13 cellular contexts compared by ENCODE assay signal in genomic region chr10:77156406-77156879, GRCh38.
A peak's percentile ranks its signal among the peaks of the same experiment; 100 is the strongest.
DNase-seq lines count a peak whose midpoint lies in the region; ATAC-seq and TF ChIP-seq lines count a peak whose summit lies in the region.
"Had no signal": no experiment of that assay in that cellular context is flagged by ENCODE, and none has a peak within 500 bp of the region (broad histone marks: within the 10 kb centered on the region; RNA-seq: fewer than 3 reads in every experiment).

No MANE protein-coding gene starts in this region.

- TF ChIP-seq EP300 in esophagus muscularis mucosa (IDR thresholded peaks at IDR 0.05), result no peak

- H3K79me2 ChIP-seq in osteoblast (ENCODE audit: insufficient read depth, low read length), result no peaks in the 10 kb centered on the region

- no peaks in the 10 kb centered on the region for H4K20me1 ChIP-seq in osteoblast (ENCODE audit: insufficient read depth, low read length)

- H3K27ac ChIP-seq in esophagus muscularis mucosa (replicated peaks in 1 of 4) (peak overlapping the region; percentile 63 to 69 (median 68)), osteoblast (ENCODE audit: low read depth, low read length) (peak overlapping the region; percentile 76), WERI-Rb-1 (no peak overlapping the region)

- TF ChIP-seq CTCF in esophagus muscularis mucosa (IDR thresholded peaks at IDR 0.05) (no peak), osteoblast (IDR thresholded peaks at IDR 0.05; ENCODE audit: extremely low read depth, low read depth, low read length) (no peak), WERI-Rb-1 (IDR thresholded peaks at IDR 0.05; ENCODE audit: low read depth, low read length) (no peak)

- H3K4me3 ChIP-seq in esophagus muscularis mucosa, result no peak overlapping the region
- peak overlapping the region; percentile 7 for H3K4me3 ChIP-seq in osteoblast (ENCODE audit: insufficient read depth, low read length)
- no peak overlapping the region for H3K4me3 ChIP-seq in WERI-Rb-1 (ENCODE audit: low read depth, low read length)
- H3K4me3 ChIP-seq: K562 had no signal

- H3K36me3 ChIP-seq in esophagus muscularis mucosa (no peaks in the 10 kb centered on the region), osteoblast (ENCODE audit: insufficient read depth, low read length) (no peaks in the 10 kb centered on the region), WERI-Rb-1 (no peaks in the 10 kb centered on the region)

- H3K4me1 ChIP-seq in esophagus muscularis mucosa, result peaks cover 5 to 54% (median 47%) of the 10 kb centered on the region in 4 donors
- H3K4me1 ChIP-seq in osteoblast (ENCODE audit: insufficient read depth, low read length), result peaks cover 52% of the 10 kb centered on the region

- H3K27me3 ChIP-seq in esophagus muscularis mucosa (no peaks in the 10 kb centered on the region), osteoblast (ENCODE audit: insufficient read depth, low read length) (no peaks in the 10 kb centered on the region), WERI-Rb-1 (ENCODE audit: insufficient read depth, low read depth, severe bottlenecking) (no peaks in the 10 kb centered on the region)

- DNase-seq in Daoy (ENCODE audit: low read depth), result peak; percentile 55
- no peak for DNase-seq in esophagus muscularis mucosa (ENCODE audit: extremely low spot score)
- no peak for DNase-seq in osteoblast (ENCODE audit: insufficient read length, low spot score, missing footprints)
- DNase-seq in GOT3 (lab: John Stamatoyannopoulos, UW), result no peak
- DNase-seq in WERI-Rb-1, result no peak
- DNase-seq in COR-L47 (lab: John Stamatoyannopoulos, UW), result no peak
- DNase-seq in nucleus accumbens (lab: John Stamatoyannopoulos, UW), result no peak
- DNase-seq: activated CD4-positive, alpha-beta T cell treated with anti-CD3 and anti-CD28 coated beads for 1 hour; activated effector memory CD4-positive, alpha-beta T cell treated with Interleukin-2 at 50 U/mL for 16 hours; naive thymus-derived CD8-positive, alpha-beta T cell; NCI-H2171 had no signal

- intact Hi-C loops in esophagus muscularis mucosa (cut with DNase I), result no loop called here

- H3K4me2 ChIP-seq in osteoblast (ENCODE audit: insufficient read depth, low read length), result peak overlapping the region; percentile 62

- peak overlapping the region; percentile 15 for H2AFZ ChIP-seq in osteoblast (ENCODE audit: low read length)

- H3K9me3 ChIP-seq in esophagus muscularis mucosa, result no peaks in the 10 kb centered on the region
- no peaks in the 10 kb centered on the region for H3K9me3 ChIP-seq in osteoblast (ENCODE audit: low read depth, low read length)
- no peaks in the 10 kb centered on the region for H3K9me3 ChIP-seq in WERI-Rb-1 (ENCODE audit: severe bottlenecking)

- ATAC-seq in SK-N-SH treated with all-trans-retinoic acid at 6 μM for 48 hours, result peak; percentile 20
- ATAC-seq: K562; naive thymus-derived CD8-positive, alpha-beta T cell had no signal

- TF ChIP-seq POLR2A in esophagus muscularis mucosa (IDR thresholded peaks at IDR 0.05; ENCODE audit: low read depth), result no peak

- 47% methylated on average over 5 of the region's 5 CpGs for WGBS in esophagus muscularis mucosa

TF ChIP-seq in SK-N-SH treated with all-trans-retinoic acid at 6 μM for 48 hours, 23 proteins besides CTCF, POLR2A, EP300 and RAD21:
- TF ChIP-seq PPARA (CRISPR knock-in tag; IDR thresholded peaks at IDR 0.05; ENCODE audit: borderline replicate concordance) (no peak), RARB (CRISPR knock-in tag; IDR thresholded peaks at IDR 0.05) (no peak), TCF4 (CRISPR knock-in tag; IDR thresholded peaks at IDR 0.05; ENCODE audit: borderline replicate concordance) (no peak), PATZ1 (CRISPR knock-in tag; IDR thresholded peaks at IDR 0.05; ENCODE audit: borderline replicate concordance) (no peak), TOX (CRISPR knock-in tag; IDR thresholded peaks at IDR 0.05; ENCODE audit: borderline replicate concordance) (peak; percentile 66; the same call in 1 of the 2 replicates), ESRRG (CRISPR knock-in tag; IDR thresholded peaks at IDR 0.05) (no peak), ZC3H10 (CRISPR knock-in tag; IDR thresholded peaks at IDR 0.05) (no peak), ZFP30 (CRISPR knock-in tag; IDR thresholded peaks at IDR 0.05) (no peak), TSHZ2 (CRISPR knock-in tag; IDR thresholded peaks at IDR 0.05) (no peak), CREB5 (CRISPR knock-in tag; IDR thresholded peaks at IDR 0.05; ENCODE audit: low read depth) (no peak), BACH2 (CRISPR knock-in tag; IDR thresholded peaks at IDR 0.05; ENCODE audit: borderline replicate concordance) (no peak), ISL1 (CRISPR knock-in tag; IDR thresholded peaks at IDR 0.05) (0 out of 2 replicates have a peak, but pooled peaks have one; percentile 35), OSR1 (CRISPR knock-in tag; IDR thresholded peaks at IDR 0.05) (no peak), SNAI2 (CRISPR knock-in tag; IDR thresholded peaks at IDR 0.05) (no peak), GLIS3 (CRISPR knock-in tag; IDR thresholded peaks at IDR 0.05) (no peak)
